In genomic region chr3:114622001-114622400, GRCh38 we compare ENCODE assay signal across 1 cellular context.
A peak's percentile ranks its signal among the peaks of the same experiment; 100 is the strongest.
TF ChIP-seq lines count a peak whose summit lies in the region.

No MANE protein-coding gene starts in this region.

TF ChIP-seq in HepG2, 621 proteins besides CTCF, POLR2A, EP300 and RAD21 (continued from another document):
- TF ChIP-seq HNF1A (IDR thresholded peaks at IDR 0.05; ENCODE audit: low read depth) (0 out of 2 replicates have a peak, but pooled peaks have one; percentile 28), HNF1A (CRISPR knock-in tag; IDR thresholded peaks at IDR 0.05; ENCODE audit: borderline replicate concordance) (no peak)
